Comparison of ENCODE assay signal across 2 cellular contexts in genomic region chr4:155735506-155735905, GRCh38.
TF ChIP-seq lines count a peak whose summit lies in the region.

No MANE protein-coding gene starts in this region.

TF ChIP-seq in IMR-90, 13 proteins besides CTCF, POLR2A, EP300 and RAD21:
- TF ChIP-seq MAZ (IDR thresholded peaks at IDR 0.05; ENCODE audit: borderline replicate concordance, low read depth, low read length) (no peak), MAFK (IDR thresholded peaks at IDR 0.05; ENCODE audit: low read depth, low read length) (no peak), CHD1 (IDR thresholded peaks at IDR 0.05; ENCODE audit: low read depth, low read length) (no peak), USF2 (IDR thresholded peaks at IDR 0.05; ENCODE audit: low read depth, low read length) (no peak), SMC3 (IDR thresholded peaks at IDR 0.05; ENCODE audit: low read depth, low read length) (no peak), MXI1 (IDR thresholded peaks at IDR 0.05; ENCODE audit: borderline replicate concordance, low read depth, low read length) (no peak), FOS (IDR thresholded peaks at IDR 0.05; ENCODE audit: low read depth, low read length) (no peak), RCOR1 (IDR thresholded peaks at IDR 0.05; ENCODE audit: insufficient replicate concordance, low read length) (no peak), RFX5 (IDR thresholded peaks at IDR 0.05; ENCODE audit: low read depth, low read length) (no peak), NFE2L2 (IDR thresholded peaks at IDR 0.05; ENCODE audit: low read depth, low read length) (no peak), CEBPB (IDR thresholded peaks at IDR 0.05; ENCODE audit: low read depth, low read length) (no peak), ELK1 (IDR thresholded peaks at IDR 0.05; ENCODE audit: borderline replicate concordance, low read depth, low read length) (no peak), BHLHE40 (IDR thresholded peaks at IDR 0.05; ENCODE audit: low read depth, low read length) (no peak)

TF ChIP-seq in GM12878, 131 proteins besides CTCF, POLR2A, EP300 and RAD21:
- TF ChIP-seq NRF1 (conservative IDR thresholded peaks at IDR 0.05; ENCODE audit: low read depth, low read length) (no peak), USF2 (IDR thresholded peaks at IDR 0.05; ENCODE audit: borderline replicate concordance, low read depth, low read length) (no peak), RELB (IDR thresholded peaks at IDR 0.05; ENCODE audit: low read depth) (no peak)
